Comparison of ENCODE assay signal across 18 cellular contexts in genomic region chr12:5185435-5186069, GRCh38.
A peak's percentile ranks its signal among the peaks of the same experiment; 100 is the strongest.
DNase-seq lines count a peak whose midpoint lies in the region; ATAC-seq and TF ChIP-seq lines count a peak whose summit lies in the region.
"Had no signal": no experiment of that assay in that cellular context is flagged by ENCODE, and none has a peak within 500 bp of the region (broad histone marks: within the 10 kb centered on the region; RNA-seq: fewer than 3 reads in every experiment).

No MANE protein-coding gene starts in this region.

- no peaks in the 10 kb centered on the region for H3K4me1 ChIP-seq in breast epithelium
- no peaks in the 10 kb centered on the region for H3K4me1 ChIP-seq in fibroblast of lung (ENCODE audit: control insufficient read depth, extremely low read depth, insufficient read depth, low read length)
- H3K4me1 ChIP-seq in prostate gland (replicated peaks): no peaks in the 10 kb centered on the region
- no peaks in the 10 kb centered on the region for H3K4me1 ChIP-seq in urinary bladder (ENCODE audit: insufficient read depth)
- H3K4me1 ChIP-seq: sigmoid colon had no signal

- TF ChIP-seq CTCF in breast epithelium (IDR thresholded peaks at IDR 0.05): no peak
- TF ChIP-seq CTCF in MCF 10A (IDR thresholded peaks at IDR 0.05; ENCODE audit: unreplicated experiment): no peak
- TF ChIP-seq CTCF in fibroblast of lung (conservative IDR thresholded peaks at IDR 0.05 in 1 of 2, IDR thresholded peaks at IDR 0.05 in 1 of 2; ENCODE audit: low read depth in 1 of 2, low read length in 2 of 2): no peak
- TF ChIP-seq CTCF in prostate gland (IDR thresholded peaks at IDR 0.05): no peak

- TF ChIP-seq POLR2A in breast epithelium (IDR thresholded peaks at IDR 0.05) (no peak), prostate gland (IDR thresholded peaks at IDR 0.05) (no peak)

- H3K9me3 ChIP-seq in breast epithelium (no peaks in the 10 kb centered on the region), fibroblast of lung (ENCODE audit: control insufficient read depth, insufficient read depth, low read depth, low read length) (no peaks in the 10 kb centered on the region), prostate gland (no peaks in the 10 kb centered on the region)
- H3K9me3 ChIP-seq: sigmoid colon had no signal

- WGBS in prostate gland: 28% methylated on average over 8 of the region's 8 CpGs
- WGBS in urinary bladder: 54% methylated on average over 8 of the region's 8 CpGs

- H3K4me3 Mint-ChIP-seq in MCF 10A (ENCODE audit: unreplicated experiment): no peak overlapping the region
- no peak overlapping the region for H3K4me3 Mint-ChIP-seq in activated CD8-positive, alpha-beta T cell treated with anti-CD3 and anti-CD28 coated beads, Interleukin-2, amount 10 ng/mL, durations not matched to agents 7 days and 5 days
- H3K4me3 Mint-ChIP-seq: activated B cell treated with CpG ODN at 0.5 μM for 24 hours; effector memory CD8-positive, alpha-beta T cell had no signal

- CTCF ChIA-PET in MCF 10A (lab: Yijun Ruan, JAX): interaction anchor here (0.7 kb wide), 1 partner anchor 9 kb away, joined by 3 read pairs; no protein-coding TSS in a partner anchor
- CTCF ChIA-PET in activated CD8-positive, alpha-beta T cell treated with anti-CD3 and anti-CD28 coated beads, Interleukin-2, amount 10 ng/mL, durations not matched to agents 7 days and 5 days (lab: Charles Lee): no interaction called here

- H3K4me1 Mint-ChIP-seq in MCF 10A (ENCODE audit: insufficient read depth, unreplicated experiment): no peaks in the 10 kb centered on the region
- H3K4me1 Mint-ChIP-seq in activated CD8-positive, alpha-beta T cell treated with anti-CD3 and anti-CD28 coated beads, Interleukin-2, amount 10 ng/mL, durations not matched to agents 7 days and 5 days (ENCODE audit: low read depth): no peaks in the 10 kb centered on the region
- H3K4me1 Mint-ChIP-seq: activated B cell treated with CpG ODN at 0.5 μM for 24 hours had no signal

- no peaks in the 10 kb centered on the region for H4K20me1 ChIP-seq in fibroblast of lung (ENCODE audit: control insufficient read depth, extremely low read depth, insufficient read depth, low read length)

- H2AFZ ChIP-seq in fibroblast of lung (ENCODE audit: low read length): peak overlapping the region; percentile 49

- H3K27me3 ChIP-seq in breast epithelium (no peaks in the 10 kb centered on the region), fibroblast of lung (ENCODE audit: control insufficient read depth, insufficient read depth, low read length) (no peaks in the 10 kb centered on the region), prostate gland (replicated peaks; ENCODE audit: insufficient read depth) (no peaks in the 10 kb centered on the region)
- H3K27me3 ChIP-seq: cardiac muscle cell, sigmoid colon had no signal

- peaks cover 5% of the 10 kb centered on the region for H3K36me3 Mint-ChIP-seq in MCF 10A (ENCODE audit: insufficient read depth, unreplicated experiment)
- H3K36me3 Mint-ChIP-seq in activated CD8-positive, alpha-beta T cell treated with anti-CD3 and anti-CD28 coated beads, Interleukin-2, amount 10 ng/mL, durations not matched to agents 7 days and 5 days (ENCODE audit: low read depth): no peaks in the 10 kb centered on the region

- DNase-seq in breast epithelium (ENCODE audit: low spot score in 2 of 2) (no peak), MCF 10A (ENCODE audit: unreplicated experiment) (no peak), fibroblast of lung (ENCODE audit: low read depth in 2 of 2) (no peak), prostate gland (ENCODE audit: low spot score) (no peak), RKO (ENCODE audit: low spot score) (no peak)
- DNase-seq in activated CD8-positive, alpha-beta T cell treated with anti-CD3 and anti-CD28 coated beads, Interleukin-2, amount 10 ng/mL, durations not matched to agents 7 days and 5 days: no peak
- DNase-seq: activated B cell treated with CpG ODN at 0.5 μM for 24 hours; activated CD8-positive, alpha-beta memory T cell treated with anti-CD3 and anti-CD28 coated beads for 24 hours; C1 segment of cervical spinal cord; effector memory CD8-positive, alpha-beta T cell; HCEC 1CT; KBM-7; NCI-H69; sigmoid colon had no signal

- no peak overlapping the region for H3K9ac ChIP-seq in fibroblast of lung (ENCODE audit: insufficient read depth, low read length)

- POLR2A ChIA-PET in MCF 10A (lab: Yijun Ruan, JAX): no interaction called here
- POLR2A ChIA-PET in activated CD8-positive, alpha-beta T cell treated with anti-CD3 and anti-CD28 coated beads, Interleukin-2, amount 10 ng/mL, durations not matched to agents 7 days and 5 days (lab: Charles Lee): no interaction called here

- no peak for ATAC-seq in activated CD8-positive, alpha-beta T cell treated with anti-CD3 and anti-CD28 coated beads, Interleukin-2, amount 10 ng/mL, durations not matched to agents 7 days and 5 days
- no peak for ATAC-seq in HG02798 (IDR thresholded peaks at IDR 0.05; ENCODE audit: poor library complexity, unreplicated experiment)
- ATAC-seq: effector memory CD8-positive, alpha-beta T cell had no signal

- H3K36me3 ChIP-seq in breast epithelium (no peaks in the 10 kb centered on the region), fibroblast of lung (ENCODE audit: control insufficient read depth, insufficient read depth, low read length) (no peaks in the 10 kb centered on the region), prostate gland (no peaks in the 10 kb centered on the region), urinary bladder (ENCODE audit: insufficient read depth) (no peaks in the 10 kb centered on the region)
- H3K36me3 ChIP-seq: cardiac muscle cell, sigmoid colon had no signal

- no peaks in the 10 kb centered on the region for H3K79me2 ChIP-seq in fibroblast of lung (ENCODE audit: control insufficient read depth, insufficient read depth, low read length)

- intact Hi-C loops in breast epithelium (cut with DNase I; ENCODE audit: low total_unique reads): no loop called here
- intact Hi-C loops in MCF 10A (cut with micrococcal nuclease): no loop called here
- intact Hi-C loops in prostate gland (cut with DNase I): no loop called here

- no TSS peak for BruUV-seq in MCF 10A (replicated peaks; lab: Mats Ljungman, UMichigan)

- H3K27ac ChIP-seq in breast epithelium (no peak overlapping the region), fibroblast of lung (ENCODE audit: insufficient read depth, low read length) (no peak overlapping the region), prostate gland (no peak overlapping the region), urinary bladder (ENCODE audit: low read depth) (no peak overlapping the region)
- H3K27ac ChIP-seq: 22Rv1, cardiac muscle cell, sigmoid colon had no signal

- no peak overlapping the region for H3K27ac Mint-ChIP-seq in MCF 10A (ENCODE audit: low read depth, unreplicated experiment)
- no peak overlapping the region for H3K27ac Mint-ChIP-seq in activated CD8-positive, alpha-beta T cell treated with anti-CD3 and anti-CD28 coated beads, Interleukin-2, amount 10 ng/mL, durations not matched to agents 7 days and 5 days
- H3K27ac Mint-ChIP-seq: activated B cell treated with CpG ODN at 0.5 μM for 24 hours; effector memory CD8-positive, alpha-beta T cell had no signal

- H3K4me2 ChIP-seq in fibroblast of lung (ENCODE audit: extremely low read depth, insufficient read depth, low read length): peak overlapping the region; percentile 37

- no peaks in the 10 kb centered on the region for H3K27me3 Mint-ChIP-seq in MCF 10A (ENCODE audit: insufficient read depth, unreplicated experiment)
- H3K27me3 Mint-ChIP-seq in activated CD8-positive, alpha-beta T cell treated with anti-CD3 and anti-CD28 coated beads, Interleukin-2, amount 10 ng/mL, durations not matched to agents 7 days and 5 days (ENCODE audit: low read depth): no peaks in the 10 kb centered on the region

- H3K9me3 Mint-ChIP-seq in MCF 10A (ENCODE audit: unreplicated experiment): peaks cover 32% of the 10 kb centered on the region
- H3K9me3 Mint-ChIP-seq in activated CD8-positive, alpha-beta T cell treated with anti-CD3 and anti-CD28 coated beads, Interleukin-2, amount 10 ng/mL, durations not matched to agents 7 days and 5 days (ENCODE audit: insufficient read depth): no peaks in the 10 kb centered on the region
- H3K9me3 Mint-ChIP-seq: activated B cell treated with CpG ODN at 0.5 μM for 24 hours had no signal

- H3K4me3 ChIP-seq in breast epithelium (peak overlapping the region; percentile 5 to 54 (median 40)), fibroblast of lung (replicated peaks in 1 of 4; ENCODE audit: control extremely low read depth in 1 of 4, insufficient read depth in 1 of 4, low read depth in 3 of 4, low read length in 4 of 4) (peak overlapping the region in 2 of 4 experiments; percentile 24 to 47), prostate gland (peak overlapping the region; percentile 7 to 14), urinary bladder (ENCODE audit: low read depth, low read length) (peak overlapping the region; percentile 30)
- H3K4me3 ChIP-seq: cardiac muscle cell had no signal
